ENCODE assay signal across 8 cellular contexts in genomic region chr6:116847234-116847633, GRCh38. TPM values are rescaled to one million over a fixed set of nuclear protein-coding genes. Genes with fewer than 3 reads are reported as not detected.
DNase-seq lines count a peak whose midpoint lies in the region; ATAC-seq and TF ChIP-seq lines count a peak whose summit lies in the region.

No MANE protein-coding gene starts in this region.

- H3K9me3 ChIP-seq in DND-41 (ENCODE audit: insufficient read depth, low read length, severe bottlenecking) (no peaks in the 10 kb centered on the region), smooth muscle cell (replicated peaks; ENCODE audit: low read depth) (no peaks in the 10 kb centered on the region)
- no peaks in the 10 kb centered on the region for H3K9me3 ChIP-seq in CD8-positive, alpha-beta T cell (ENCODE audit: low read length)

- H3K27ac ChIP-seq in DND-41 (ENCODE audit: low read length) = no peak overlapping the region
- H3K27ac ChIP-seq in smooth muscle cell (ENCODE audit: low read depth) = no peak overlapping the region
- H3K27ac ChIP-seq in CD8-positive, alpha-beta T cell (ENCODE audit: low read depth, low read length) = no peak overlapping the region

- 45% methylated on average over 1 of the region's 1 CpG for WGBS in smooth muscle cell (ENCODE audit: low lambda C conversion rate)

- H3K36me3 Mint-ChIP-seq in CD8-positive, alpha-beta T cell = no peaks in the 10 kb centered on the region

- H3K4me1 ChIP-seq in DND-41 (ENCODE audit: insufficient read depth, low read length) (no peaks in the 10 kb centered on the region), smooth muscle cell (ENCODE audit: low read depth) (no peaks in the 10 kb centered on the region)
- no peaks in the 10 kb centered on the region for H3K4me1 ChIP-seq in CD8-positive, alpha-beta T cell (ENCODE audit: insufficient read depth, low read length)

- H3K9ac ChIP-seq in DND-41 (ENCODE audit: low read depth, low read length) (no peak overlapping the region), smooth muscle cell (ENCODE audit: low read depth) (no peak overlapping the region)

- H3K4me3 Mint-ChIP-seq in CD8-positive, alpha-beta T cell = no peak overlapping the region

- POLR2A ChIA-PET in CD8-positive, alpha-beta T cell (lab: Charles Lee) = no interaction called here

- CTCF ChIA-PET in CD8-positive, alpha-beta T cell (lab: Charles Lee) = no interaction called here

- TF ChIP-seq CTCF in DND-41 (IDR thresholded peaks at IDR 0.05; ENCODE audit: borderline replicate concordance, extremely low read depth, low read length, poor library complexity, severe bottlenecking) = peak; percentile 47
- no peak for TF ChIP-seq CTCF in HFF-Myc (IDR thresholded peaks at IDR 0.05; ENCODE audit: low read depth, low read length, missing control alignments)
- peak; percentile 35 for TF ChIP-seq CTCF in smooth muscle cell (IDR thresholded peaks at IDR 0.05; ENCODE audit: borderline replicate concordance, insufficient read depth, poor library complexity, severe bottlenecking)
- no peak for TF ChIP-seq CTCF in CD8-positive, alpha-beta T cell (IDR thresholded peaks at IDR 0.05)

- H2AFZ ChIP-seq in DND-41 (ENCODE audit: low read depth, low read length) = no peak overlapping the region
- no peak overlapping the region for H2AFZ ChIP-seq in smooth muscle cell (ENCODE audit: low read depth)

- ATAC-seq in DND-41 (ENCODE audit: insufficient read depth, low read depth) = peak; percentile 69
- ATAC-seq in CD8-positive, alpha-beta T cell = no peak
- no peak for ATAC-seq in HG02763 (IDR thresholded peaks at IDR 0.05; ENCODE audit: unreplicated experiment)

- no peaks in the 10 kb centered on the region for H4K20me1 ChIP-seq in DND-41 (ENCODE audit: insufficient read depth, low read length)
- no peaks in the 10 kb centered on the region for H4K20me1 ChIP-seq in smooth muscle cell (ENCODE audit: low read depth)

- intact Hi-C loops in CD8-positive, alpha-beta T cell (cut with DNase I, micrococcal nuclease) = loop anchor here in 1 of 2 experiments (10.0 kb wide), 1 partner anchor 312 kb away; no protein-coding TSS in a partner anchor

- no peaks in the 10 kb centered on the region for H3F3A ChIP-seq in smooth muscle cell (ENCODE audit: low read depth)

- H3K4me3 ChIP-seq in DND-41 (ENCODE audit: low read depth in 1 of 2, low read length in 2 of 2) (no peak overlapping the region), HFF-Myc (replicated peaks; ENCODE audit: low read depth, low read length) (no peak overlapping the region), smooth muscle cell (no peak overlapping the region)
- H3K4me3 ChIP-seq in CD8-positive, alpha-beta T cell (ENCODE audit: low read depth, low read length) = no peak overlapping the region

- H3K79me2 ChIP-seq in DND-41 (ENCODE audit: insufficient read depth, low read length) (no peaks in the 10 kb centered on the region), smooth muscle cell (ENCODE audit: low read depth) (no peaks in the 10 kb centered on the region)

- peaks cover 2% of the 10 kb centered on the region for H3K27me3 Mint-ChIP-seq in CD8-positive, alpha-beta T cell (ENCODE audit: low read depth)

- H3K4me2 ChIP-seq in DND-41 (ENCODE audit: insufficient read depth, low read length) (no peak overlapping the region), smooth muscle cell (no peak overlapping the region)

- H3K36me3 ChIP-seq in DND-41 (ENCODE audit: insufficient read depth, low read length) (no peaks in the 10 kb centered on the region), smooth muscle cell (ENCODE audit: low read depth) (no peaks in the 10 kb centered on the region)
- H3K36me3 ChIP-seq in CD8-positive, alpha-beta T cell (ENCODE audit: insufficient read depth, low read length) = no peaks in the 10 kb centered on the region

- no peaks in the 10 kb centered on the region for H3K4me1 Mint-ChIP-seq in CD8-positive, alpha-beta T cell (ENCODE audit: low read depth)

- DNase-seq in DND-41 = no peak
- DNase-seq in HFF-Myc (ENCODE audit: extremely low read depth, low read depth) = peak; percentile 11
- DNase-seq in NCI-H748 (lab: John Stamatoyannopoulos, UW; ENCODE audit: unreplicated experiment) = peak; percentile 42
- DNase-seq in epidermal melanocyte (ENCODE audit: insufficient read length, low spot score) = peak; percentile 19
- DNase-seq in smooth muscle cell (lab: John Stamatoyannopoulos, UW; ENCODE audit: unreplicated experiment) = no peak
- no peak for DNase-seq in CD8-positive, alpha-beta T cell
- DNase-seq in effector CD8-positive, alpha-beta T cell (lab: John Stamatoyannopoulos, UW) = no peak

- H3K9me3 Mint-ChIP-seq in CD8-positive, alpha-beta T cell = no peaks in the 10 kb centered on the region

- H3K27ac Mint-ChIP-seq in CD8-positive, alpha-beta T cell = no peak overlapping the region

- H3K27me3 ChIP-seq in DND-41 (ENCODE audit: insufficient read depth, low read length, poor library complexity) (no peaks in the 10 kb centered on the region), smooth muscle cell (ENCODE audit: low read depth) (no peaks in the 10 kb centered on the region)
- no peaks in the 10 kb centered on the region for H3K27me3 ChIP-seq in CD8-positive, alpha-beta T cell (ENCODE audit: insufficient read depth, low read length)

RNA-seq across cellular contexts. Expression of gene GPRC6A, which starts 18.4 kb away (rescaled TPM):
- not detected in 2 replicates for total RNA-seq in smooth muscle cell
- not detected in 2 replicates for polyA plus RNA-seq in smooth muscle cell
- total RNA-seq in CD8-positive, alpha-beta T cell = not detected

RNA-seq across cellular contexts. Expression of gene RFX6, which starts 29.8 kb away (rescaled TPM):
- not detected in 2 replicates for total RNA-seq in smooth muscle cell
- polyA plus RNA-seq in smooth muscle cell = not detected in 2 replicates
- not detected for total RNA-seq in CD8-positive, alpha-beta T cell

Comparison
In these comparisons a context has a peak if more than half of its experiments do, and no peak if none do; other contexts are left out.
1. DNase-seq: peak in HFF-Myc (single experiment), NCI-H748 (single experiment) and epidermal melanocyte (single experiment); none in DND-41 (single experiment), smooth muscle cell (single experiment), CD8-positive, alpha-beta T cell (0 of 7) and effector CD8-positive, alpha-beta T cell (single experiment).
2. CTCF ChIP-seq: peak in DND-41 (single experiment) and smooth muscle cell (single experiment); none in HFF-Myc (single experiment) and CD8-positive, alpha-beta T cell (single experiment).